In the genomic region with DNA sequence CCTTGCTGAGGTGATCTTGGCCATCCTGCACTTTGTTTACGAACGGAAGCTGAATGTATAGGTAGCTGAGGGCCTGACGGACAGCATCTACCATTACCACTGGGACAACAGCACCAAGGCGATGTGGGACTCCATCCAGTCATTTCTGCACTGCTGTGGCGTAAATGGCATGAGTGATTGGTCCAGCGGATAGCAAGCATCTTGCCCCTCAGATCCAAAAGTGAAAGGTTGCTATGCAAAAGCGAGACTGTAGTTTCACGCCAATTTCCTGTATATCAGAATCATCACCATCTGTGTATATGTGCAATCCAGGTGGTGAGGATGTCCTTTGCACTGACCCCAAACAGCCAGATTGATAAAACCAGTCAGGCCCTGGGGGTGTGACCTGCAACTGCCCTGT, we compare ENCODE assay signal across 19 cellular contexts. TPM values are rescaled to one million over a fixed set of nuclear protein-coding genes. Genes with fewer than 3 reads are reported as not detected.
DNase-seq lines count a peak whose midpoint lies in the region; ATAC-seq and TF ChIP-seq lines count a peak whose summit lies in the region.
"Had no signal": no experiment of that assay in that cellular context is flagged by ENCODE, and none has a peak within 500 bp of the region (broad histone marks: within the 10 kb centered on the region; RNA-seq: fewer than 3 reads in every experiment).

No MANE protein-coding gene starts in this region.

- peaks cover 6% of the 10 kb centered on the region for H3K79me2 ChIP-seq in KMS-11 (ENCODE audit: insufficient read depth, low read depth)

- ATAC-seq in GM18498 (IDR thresholded peaks at IDR 0.05; ENCODE audit: unreplicated experiment) = peak; percentile 34
- peak; percentile 22 for ATAC-seq in GM19395 (IDR thresholded peaks at IDR 0.05; ENCODE audit: unreplicated experiment)
- peak; percentile 38 for ATAC-seq in HG02870 (IDR thresholded peaks at IDR 0.05; ENCODE audit: unreplicated experiment)
- no peak for ATAC-seq in CD4-positive, alpha-beta T cell (ENCODE audit: poor library complexity)
- ATAC-seq: GM23338; left lobe of liver; right cardiac atrium; stimulated activated naive CD8-positive, alpha-beta T cell treated with anti-CD3 and anti-CD28 coated beads, Interleukin-15, Interleukin-2, amounts not matched to agents 100 U/mL and 50 U/mL, for 24 hours had no signal

- H3K27me3 ChIP-seq in KMS-11 (ENCODE audit: insufficient read depth, low read depth) = no peaks in the 10 kb centered on the region
- H3K27me3 ChIP-seq in CD4-positive, alpha-beta T cell (ENCODE audit: control insufficient read depth, insufficient read depth, low read length) = no peaks in the 10 kb centered on the region
- H3K27me3 ChIP-seq: adrenal gland, hepatocyte had no signal

- no peaks in the 10 kb centered on the region for H4K20me1 ChIP-seq in KMS-11 (ENCODE audit: insufficient read depth)

- no peak overlapping the region for H3K27ac ChIP-seq in KMS-11
- no peak overlapping the region for H3K27ac ChIP-seq in substantia nigra (ENCODE audit: low read depth, low read length, poor library complexity, severe bottlenecking)
- H3K27ac ChIP-seq in CD4-positive, alpha-beta T cell (ENCODE audit: low read depth, low read length) = no peak overlapping the region
- H3K27ac ChIP-seq: adrenal gland, hepatocyte, SK-N-MC had no signal

- DNase-seq in substantia nigra (lab: John Stamatoyannopoulos, UW) (no peak), NCI-H2107 treated with DMSO at 0.1 percent for 48 hours (lab: John Stamatoyannopoulos, UW; ENCODE audit: unreplicated experiment) (no peak)
- no peak for DNase-seq in CD4-positive, alpha-beta T cell
- DNase-seq in stimulated activated CD4-positive, alpha-beta T cell treated with anti-CD3 and anti-CD28 coated beads, Interleukin-4, amount 100 ng/mL, for 1 hour = no peak
- DNase-seq: activated CD8-positive, alpha-beta memory T cell treated with anti-CD3 and anti-CD28 coated beads, Interleukin-2, amount 50 U/mL, for 4 hours; adrenal gland; naive B cell; NCI-H2227 treated with DMSO at 0.1 percent for 48 hours; right cardiac atrium; stimulated activated CD4-positive, alpha-beta T cell treated with anti-CD3 and anti-CD28 coated beads, Interleukin-4, amount 100 ng/mL, for 4 hours; stimulated activated naive CD8-positive, alpha-beta T cell treated with anti-CD3 and anti-CD28 coated beads, Interleukin-15, Interleukin-2, amounts not matched to agents 100 U/mL and 50 U/mL, for 24 hours had no signal

- H3K4me2 ChIP-seq in KMS-11 = peak overlapping the region; percentile 25; the same call in 1 of the 2 replicates
- H3K4me2 ChIP-seq: GM23338, hepatocyte had no signal

- CTCF ChIA-PET in CD4-positive, alpha-beta T cell (lab: Charles Lee) = interaction anchor here (2.2 to 4.2 kb wide), 2 partner anchors 12 to 131 kb away, joined by 9 to 18 read pairs; no protein-coding TSS in a partner anchor

- no peak overlapping the region for H3K27ac Mint-ChIP-seq in CD4-positive, alpha-beta T cell
- H3K27ac Mint-ChIP-seq: GM23338 had no signal

- no peak overlapping the region for H3K4me3 Mint-ChIP-seq in CD4-positive, alpha-beta T cell
- H3K4me3 Mint-ChIP-seq: GM23338 had no signal

- no peak overlapping the region for H3K9ac ChIP-seq in KMS-11

- no peak for TF ChIP-seq CTCF in KMS-11 (conservative IDR thresholded peaks at IDR 0.05; ENCODE audit: low read depth, low read length)
- no peak for TF ChIP-seq CTCF in CD4-positive, alpha-beta T cell (IDR thresholded peaks at IDR 0.05)

- POLR2A ChIA-PET in CD4-positive, alpha-beta T cell (lab: Charles Lee) = no interaction called here

- no peak overlapping the region for H3K4me3 ChIP-seq in KMS-11 (IDR thresholded peaks at IDR 0.05; ENCODE audit: insufficient read depth, low read depth, low read length)
- H3K4me3 ChIP-seq: adrenal gland, GM23338, hepatocyte, SK-N-MC had no signal

- H3K4me1 ChIP-seq in KMS-11 (ENCODE audit: low read depth, poor library complexity, severe bottlenecking) = peaks cover 32% of the 10 kb centered on the region

- no peaks in the 10 kb centered on the region for H3K27me3 Mint-ChIP-seq in CD4-positive, alpha-beta T cell
- H3K27me3 Mint-ChIP-seq: naive B cell had no signal

- no peaks in the 10 kb centered on the region for H3K36me3 Mint-ChIP-seq in CD4-positive, alpha-beta T cell (ENCODE audit: low read depth)
- H3K36me3 Mint-ChIP-seq: naive B cell had no signal

- H3K9me3 ChIP-seq in CD4-positive, alpha-beta T cell (ENCODE audit: control insufficient read depth, low read length) = no peaks in the 10 kb centered on the region
- H3K9me3 ChIP-seq: adrenal gland had no signal

- H3K9me3 Mint-ChIP-seq in CD4-positive, alpha-beta T cell = no peaks in the 10 kb centered on the region
- H3K9me3 Mint-ChIP-seq: GM23338, naive B cell had no signal

- intact Hi-C loops in CD4-positive, alpha-beta T cell (cut with DNase I, micrococcal nuclease) = loop anchor here (5.0 to 10.0 kb wide), 2 partner anchors 267 to 495 kb away; no protein-coding TSS in a partner anchor

- H2AFZ ChIP-seq in KMS-11 (ENCODE audit: low read depth) = peak overlapping the region; percentile 23; the same call in 1 of the 2 replicates
- H2AFZ ChIP-seq: GM23338, hepatocyte had no signal

- H3K36me3 ChIP-seq in KMS-11 (ENCODE audit: insufficient read depth) = no peaks in the 10 kb centered on the region
- H3K36me3 ChIP-seq: adrenal gland had no signal

- H3K4me1 Mint-ChIP-seq in CD4-positive, alpha-beta T cell (ENCODE audit: low read depth) = peaks cover 36% of the 10 kb centered on the region

RNA-seq across cellular contexts. Expression of gene PYURF, which starts 4.2 kb away (rescaled TPM):
- 10 to 100 TPM; 25.3 to 26.8 TPM for total RNA-seq in CD4-positive, alpha-beta T cell
